Comparison of ENCODE assay signal across 14 cellular contexts in genomic region chr6:111658445-111659154, GRCh38. TPM values are rescaled to one million over a fixed set of nuclear protein-coding genes. Genes with fewer than 3 reads are reported as not detected.
DNase-seq lines count a peak whose midpoint lies in the region; ATAC-seq, FAIRE-seq and TF ChIP-seq lines count a peak whose summit lies in the region.
"Had no signal": no experiment of that assay in that cellular context is flagged by ENCODE, and none has a peak within 500 bp of the region (broad histone marks: within the 10 kb centered on the region; RNA-seq: fewer than 3 reads in every experiment).

No MANE protein-coding gene starts in this region.

- no peaks in the 10 kb centered on the region for H3K9me3 ChIP-seq in kidney (ENCODE audit: control insufficient read depth in 1 of 2, low read length in 2 of 2)
- H3K9me3 ChIP-seq in thoracic aorta, result no peaks in the 10 kb centered on the region

- FAIRE-seq in kidney (lab: Jason Lieb, UNC), result peak; percentile 52

- H3K4me3 Mint-ChIP-seq in activated CD8-positive, alpha-beta T cell treated with anti-CD3 and anti-CD28 coated beads, Interleukin-2, amount 10 ng/mL, durations not matched to agents 7 days and 5 days, result no peak overlapping the region
- H3K4me3 Mint-ChIP-seq: activated naive CD4-positive, alpha-beta T cell treated with anti-CD3 and anti-CD28 coated beads for 36 hours had no signal

- no peak overlapping the region for H3K9ac ChIP-seq in kidney (ENCODE audit: low read length in 2 of 2)

- POLR2A ChIA-PET in activated CD8-positive, alpha-beta T cell treated with anti-CD3 and anti-CD28 coated beads, Interleukin-2, amount 10 ng/mL, durations not matched to agents 7 days and 5 days (lab: Charles Lee), result no interaction called here

- no peaks in the 10 kb centered on the region for H3K36me3 ChIP-seq in kidney (ENCODE audit: control insufficient read depth in 1 of 2, insufficient read depth in 2 of 2, low read length in 2 of 2)
- H3K36me3 ChIP-seq in thoracic aorta, result no peaks in the 10 kb centered on the region

- no peak for TF ChIP-seq CTCF in astrocyte of the spinal cord (IDR thresholded peaks at IDR 0.05; ENCODE audit: low read depth, low read length)
- TF ChIP-seq CTCF in kidney (IDR thresholded peaks at IDR 0.05; ENCODE audit: borderline replicate concordance, extremely low read depth, insufficient read depth), result no peak
- no peak for TF ChIP-seq CTCF in thoracic aorta (IDR thresholded peaks at IDR 0.05)

- no peaks in the 10 kb centered on the region for H3K27me3 ChIP-seq in thoracic aorta (replicated peaks; ENCODE audit: insufficient read depth)

- DNase-seq in GM04504 (ENCODE audit: low read depth) (peak; percentile 29), astrocyte of the spinal cord (ENCODE audit: low read depth, low spot score) (peak; percentile 38), kidney (no peak), thoracic aorta (ENCODE audit: low spot score) (no peak), RPMI8226 (no peak), NCI-H1105 (lab: John Stamatoyannopoulos, UW) (no peak)
- DNase-seq in activated CD8-positive, alpha-beta T cell treated with anti-CD3 and anti-CD28 coated beads, Interleukin-2, amount 10 ng/mL, durations not matched to agents 7 days and 5 days, result no peak
- DNase-seq: activated naive CD4-positive, alpha-beta T cell treated with anti-CD3 and anti-CD28 coated beads for 36 hours; islet precursor cell; NCI-H2107; SHP77; stimulated activated CD4-positive, alpha-beta T cell treated with anti-CD3 and anti-CD28 coated beads, Interleukin-2, amount 100 ng/mL, for 48 hours had no signal

- H3K4me1 ChIP-seq in kidney (ENCODE audit: control insufficient read depth in 1 of 2, insufficient read depth in 1 of 2, low read depth in 1 of 2, low read length in 2 of 2) (peaks cover 7 to 9% of the 10 kb centered on the region in 2 donors), thoracic aorta (ENCODE audit: control insufficient read depth in 1 of 2, low read depth in 2 of 2) (peaks cover 17 to 37% of the 10 kb centered on the region in 2 donors)

- H3K27ac ChIP-seq in kidney (ENCODE audit: low read depth in 2 of 2, low read length in 2 of 2) (no peak overlapping the region), thoracic aorta (peak overlapping the region in 1 of 2 donors; percentile 9)

- in situ Hi-C loops in astrocyte of the spinal cord (cut with HindIII; ENCODE audit: low sequenced_read_pairs), result no loop called here

- no peaks in the 10 kb centered on the region for H3K9me3 Mint-ChIP-seq in activated CD8-positive, alpha-beta T cell treated with anti-CD3 and anti-CD28 coated beads, Interleukin-2, amount 10 ng/mL, durations not matched to agents 7 days and 5 days (ENCODE audit: insufficient read depth)
- H3K9me3 Mint-ChIP-seq: activated naive CD4-positive, alpha-beta T cell treated with anti-CD3 and anti-CD28 coated beads for 36 hours had no signal

- H3K27me3 Mint-ChIP-seq in activated CD8-positive, alpha-beta T cell treated with anti-CD3 and anti-CD28 coated beads, Interleukin-2, amount 10 ng/mL, durations not matched to agents 7 days and 5 days (ENCODE audit: low read depth), result no peaks in the 10 kb centered on the region
- H3K27me3 Mint-ChIP-seq: progenitor cell of endocrine pancreas had no signal

- no peak for ATAC-seq in thoracic aorta (ENCODE audit: insufficient number of reproducible peaks, low FRiP score, low read depth)
- ATAC-seq in activated CD8-positive, alpha-beta T cell treated with anti-CD3 and anti-CD28 coated beads, Interleukin-2, amount 10 ng/mL, durations not matched to agents 7 days and 5 days, result no peak
- ATAC-seq: HCT116 had no signal

- H3K27ac Mint-ChIP-seq in activated CD8-positive, alpha-beta T cell treated with anti-CD3 and anti-CD28 coated beads, Interleukin-2, amount 10 ng/mL, durations not matched to agents 7 days and 5 days, result no peak overlapping the region
- H3K27ac Mint-ChIP-seq: activated naive CD4-positive, alpha-beta T cell treated with anti-CD3 and anti-CD28 coated beads for 36 hours; progenitor cell of endocrine pancreas had no signal

- H3K36me3 Mint-ChIP-seq in activated CD8-positive, alpha-beta T cell treated with anti-CD3 and anti-CD28 coated beads, Interleukin-2, amount 10 ng/mL, durations not matched to agents 7 days and 5 days (ENCODE audit: low read depth), result peaks cover 19% of the 10 kb centered on the region

- H3K4me1 Mint-ChIP-seq in activated CD8-positive, alpha-beta T cell treated with anti-CD3 and anti-CD28 coated beads, Interleukin-2, amount 10 ng/mL, durations not matched to agents 7 days and 5 days (ENCODE audit: low read depth), result no peaks in the 10 kb centered on the region

- no peak overlapping the region for H3K4me3 ChIP-seq in astrocyte of the spinal cord (ENCODE audit: low read depth, low read length)
- no peak overlapping the region for H3K4me3 ChIP-seq in kidney (ENCODE audit: low read length in 2 of 2)
- H3K4me3 ChIP-seq in thoracic aorta, result peak overlapping the region; percentile 17

- CTCF ChIA-PET in activated CD8-positive, alpha-beta T cell treated with anti-CD3 and anti-CD28 coated beads, Interleukin-2, amount 10 ng/mL, durations not matched to agents 7 days and 5 days (lab: Charles Lee), result no interaction called here

- intact Hi-C loops in kidney (cut with DNase I), result no loop called here

RNA-seq across cellular contexts. Expression of gene TRAF3IP2, which starts 52.9 kb away (rescaled TPM):
- 30.0 TPM for total RNA-seq in kidney
- polyA plus RNA-seq in kidney (ENCODE audit: insufficient read depth, low read depth, low replicate concordance), result 15.7 TPM
- total RNA-seq in thoracic aorta, result 10 to 100 TPM; 11.8 to 32.2 TPM
- 10 to 100 TPM; 22.7 to 24.4 TPM for total RNA-seq in activated CD8-positive, alpha-beta T cell treated with anti-CD3 and anti-CD28 coated beads, Interleukin-2, amount 10 ng/mL, durations not matched to agents 7 days and 5 days

Comparison
In these comparisons a context has a peak if more than half of its experiments do, and no peak if none do; other contexts are left out.
1. DNase-seq: peak in GM04504 (single experiment) and astrocyte of the spinal cord (single experiment); none in kidney (single experiment), thoracic aorta (single experiment), activated CD8-positive, alpha-beta T cell treated with anti-CD3 and anti-CD28 coated beads, Interleukin-2, amount 10 ng/mL, durations not matched to agents 7 days and 5 days (single experiment), RPMI8226 (single experiment) and NCI-H1105 (single experiment).